8 cellular contexts compared by ENCODE assay signal in the genomic region with DNA sequence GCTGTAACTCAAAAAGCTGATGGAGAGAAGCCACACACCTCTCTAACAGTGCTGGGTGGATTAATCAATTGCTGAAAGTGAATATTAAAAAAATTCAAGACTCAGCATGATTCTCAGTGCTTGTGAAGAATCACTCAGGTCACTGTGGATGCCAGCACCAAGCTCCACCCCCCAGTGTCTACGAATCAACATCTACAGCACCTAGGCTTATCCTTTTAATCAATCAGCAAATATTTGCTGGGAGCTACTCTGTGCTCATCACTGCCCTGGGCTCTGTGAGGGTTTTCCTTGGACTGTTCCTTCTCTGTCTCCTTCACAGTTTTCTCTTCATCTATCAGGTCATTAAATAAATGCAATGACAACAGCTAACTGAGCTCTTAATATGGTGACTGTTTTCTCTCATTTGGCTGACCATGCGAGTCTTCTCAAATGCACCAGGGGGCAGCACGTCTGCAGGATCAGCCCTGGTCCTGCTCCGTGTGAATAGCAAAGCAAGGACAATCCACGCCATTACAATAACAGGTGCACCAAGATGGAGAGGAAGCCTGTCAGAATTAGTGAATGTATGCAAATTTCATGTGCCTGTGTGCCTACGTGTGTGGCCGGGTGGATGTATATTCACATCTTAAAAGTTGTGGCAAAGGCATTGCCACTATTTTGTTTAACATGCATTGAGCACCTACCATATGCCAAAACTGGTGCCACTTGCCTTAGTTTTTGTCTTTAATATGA. TPM values are rescaled to one million over a fixed set of nuclear protein-coding genes. Genes with fewer than 3 reads are reported as not detected.
DNase-seq lines count a peak whose midpoint lies in the region; ATAC-seq, FAIRE-seq and TF ChIP-seq lines count a peak whose summit lies in the region.

No MANE protein-coding gene starts in this region.

- intact Hi-C loops in Right ventricle myocardium inferior (cut with DNase I), result loop anchor here (2.0 kb wide), 1 partner anchor 161 kb away; no protein-coding TSS in a partner anchor
- intact Hi-C loops in cardiac septum (cut with DNase I), result loop anchor here (5.0 kb wide), 1 partner anchor 162 kb away; no protein-coding TSS in a partner anchor
- intact Hi-C loops in left colon (cut with DNase I, micrococcal nuclease), result no loop called here

- FAIRE-seq in bronchial epithelial cell (lab: Jason Lieb, UNC), result peak; percentile 18

- ATAC-seq in Right ventricle myocardium inferior (peak; percentile 59), HG02623 (IDR thresholded peaks at IDR 0.05; ENCODE audit: unreplicated experiment) (peak; percentile 73), SK-N-SH treated with all-trans-retinoic acid at 6 μM for 48 hours (peak; percentile 98), left colon (peak; percentile 83)

- no peak for DNase-seq in Right ventricle myocardium inferior (ENCODE audit: missing footprints)
- no peak for DNase-seq in cardiac septum (ENCODE audit: low spot score)
- peak; percentile 39 for DNase-seq in NCI-H1092 treated with DMSO at 0.1 percent for 48 hours (lab: John Stamatoyannopoulos, UW)
- peak; percentile 49 for DNase-seq in bronchial epithelial cell (ENCODE audit: low read depth)
- DNase-seq in left colon, result peak in 1 of 2 donors; percentile 46
- peak in 2 of 3 experiments; percentile 13 to 21 for DNase-seq in stimulated activated CD4-positive, alpha-beta T cell treated with anti-CD3 and anti-CD28 coated beads, TNF-alpha, amount 100 ng/mL, for 4 hours (ENCODE audit: low read depth in 3 of 3)

- peak; percentile 84 for TF ChIP-seq CTCF in bronchial epithelial cell (IDR thresholded peaks at IDR 0.05; ENCODE audit: insufficient read depth, low read length, severe bottlenecking)

- no peaks in the 10 kb centered on the region for H3K36me3 ChIP-seq in bronchial epithelial cell (ENCODE audit: control insufficient read depth, insufficient read depth, low read length)

- no peak overlapping the region for H3K4me3 ChIP-seq in bronchial epithelial cell (ENCODE audit: low read depth, low read length)

- peaks cover 2% of the 10 kb centered on the region for H3K27me3 ChIP-seq in bronchial epithelial cell (ENCODE audit: control insufficient read depth, insufficient read depth, low read length)

TF ChIP-seq in SK-N-SH treated with all-trans-retinoic acid at 6 μM for 48 hours, 23 proteins besides CTCF, POLR2A, EP300 and RAD21:
- TF ChIP-seq CSDC2 (CRISPR knock-in tag; IDR thresholded peaks at IDR 0.05) (no peak), PATZ1 (CRISPR knock-in tag; IDR thresholded peaks at IDR 0.05; ENCODE audit: borderline replicate concordance) (no peak), TOX (CRISPR knock-in tag; IDR thresholded peaks at IDR 0.05; ENCODE audit: borderline replicate concordance) (no peak), ZNF8 (CRISPR knock-in tag; IDR thresholded peaks at IDR 0.05) (no peak), TCF4 (CRISPR knock-in tag; IDR thresholded peaks at IDR 0.05; ENCODE audit: borderline replicate concordance) (no peak), ARNTL (CRISPR knock-in tag; IDR thresholded peaks at IDR 0.05; ENCODE audit: borderline replicate concordance, low read depth) (no peak)

RNA-seq across cellular contexts. Expression of gene C13orf42, which starts 14.6 kb away (rescaled TPM):
- total RNA-seq in Right ventricle myocardium inferior (not detected), cardiac septum (not detected), bronchial epithelial cell (not detected in 2 replicates), left colon (not detected)

Comparison
In these comparisons a context has a peak if more than half of its experiments do, and no peak if none do; other contexts are left out.
1. DNase-seq: peak in NCI-H1092 treated with DMSO at 0.1 percent for 48 hours (single experiment), bronchial epithelial cell (single experiment) and stimulated activated CD4-positive, alpha-beta T cell treated with anti-CD3 and anti-CD28 coated beads, TNF-alpha, amount 100 ng/mL, for 4 hours (2 of 3); none in Right ventricle myocardium inferior (single experiment) and cardiac septum (single experiment).
2. intact Hi-C loops: an anchor here in Right ventricle myocardium inferior (2.0 kb wide) and cardiac septum (5.0 kb wide); none called in left colon.
3. Peak in every context shown above with its lines, with median percentiles within 50 percentile points of each other: ATAC-seq.